ENCODE assay signal across 1 cellular context in the genomic region with DNA sequence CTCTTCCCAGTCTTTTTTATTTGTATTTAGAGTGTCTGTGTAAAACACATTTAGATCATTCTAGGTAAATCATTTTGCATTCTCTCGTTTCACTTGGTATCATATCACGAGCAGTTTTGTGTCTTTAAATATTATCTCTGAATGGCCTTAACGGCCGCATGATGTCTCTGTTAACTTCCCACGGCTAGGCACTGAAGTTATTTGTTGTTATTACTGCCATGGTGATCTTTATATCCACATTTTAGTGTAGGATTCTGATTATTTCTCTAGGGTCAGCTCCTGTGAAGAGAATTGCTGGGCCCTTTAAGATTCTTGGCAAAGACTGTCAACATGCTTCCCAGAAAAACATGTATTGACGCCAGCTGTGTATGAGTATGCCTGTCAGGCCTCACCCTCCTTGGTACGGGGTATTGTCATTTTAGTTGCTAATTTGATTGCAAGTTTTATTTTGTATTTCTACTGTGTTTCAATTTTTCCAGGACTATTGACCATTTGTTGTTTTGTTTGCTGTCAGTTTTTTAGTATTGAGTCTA.
TF ChIP-seq lines count a peak whose summit lies in the region.

No MANE protein-coding gene starts in this region.

TF ChIP-seq in SK-N-SH treated with all-trans-retinoic acid at 6 μM for 48 hours, 23 proteins besides CTCF, POLR2A, EP300 and RAD21 (continued from another document):
- TF ChIP-seq CREB5 (CRISPR knock-in tag; IDR thresholded peaks at IDR 0.05; ENCODE audit: low read depth) (no peak), POU6F1 (CRISPR knock-in tag; IDR thresholded peaks at IDR 0.05; ENCODE audit: borderline replicate concordance, low read depth) (no peak), BACH2 (CRISPR knock-in tag; IDR thresholded peaks at IDR 0.05; ENCODE audit: borderline replicate concordance) (no peak), SNAI2 (CRISPR knock-in tag; IDR thresholded peaks at IDR 0.05) (no peak), TOX (CRISPR knock-in tag; IDR thresholded peaks at IDR 0.05; ENCODE audit: borderline replicate concordance) (no peak), ZFP3 (CRISPR knock-in tag; IDR thresholded peaks at IDR 0.05) (no peak), ZNF565 (CRISPR knock-in tag; conservative IDR thresholded peaks at IDR 0.05; ENCODE audit: low read depth) (no peak), CSDC2 (CRISPR knock-in tag; IDR thresholded peaks at IDR 0.05) (no peak), ARNTL (CRISPR knock-in tag; IDR thresholded peaks at IDR 0.05; ENCODE audit: borderline replicate concordance, low read depth) (no peak), CSRNP3 (CRISPR knock-in tag; IDR thresholded peaks at IDR 0.05) (no peak), ESRRG (CRISPR knock-in tag; IDR thresholded peaks at IDR 0.05) (no peak), ZNF8 (CRISPR knock-in tag; IDR thresholded peaks at IDR 0.05) (no peak), ISL1 (CRISPR knock-in tag; IDR thresholded peaks at IDR 0.05) (no peak), ZC3H10 (CRISPR knock-in tag; IDR thresholded peaks at IDR 0.05) (no peak)
- TF ChIP-seq, protein P1, sequence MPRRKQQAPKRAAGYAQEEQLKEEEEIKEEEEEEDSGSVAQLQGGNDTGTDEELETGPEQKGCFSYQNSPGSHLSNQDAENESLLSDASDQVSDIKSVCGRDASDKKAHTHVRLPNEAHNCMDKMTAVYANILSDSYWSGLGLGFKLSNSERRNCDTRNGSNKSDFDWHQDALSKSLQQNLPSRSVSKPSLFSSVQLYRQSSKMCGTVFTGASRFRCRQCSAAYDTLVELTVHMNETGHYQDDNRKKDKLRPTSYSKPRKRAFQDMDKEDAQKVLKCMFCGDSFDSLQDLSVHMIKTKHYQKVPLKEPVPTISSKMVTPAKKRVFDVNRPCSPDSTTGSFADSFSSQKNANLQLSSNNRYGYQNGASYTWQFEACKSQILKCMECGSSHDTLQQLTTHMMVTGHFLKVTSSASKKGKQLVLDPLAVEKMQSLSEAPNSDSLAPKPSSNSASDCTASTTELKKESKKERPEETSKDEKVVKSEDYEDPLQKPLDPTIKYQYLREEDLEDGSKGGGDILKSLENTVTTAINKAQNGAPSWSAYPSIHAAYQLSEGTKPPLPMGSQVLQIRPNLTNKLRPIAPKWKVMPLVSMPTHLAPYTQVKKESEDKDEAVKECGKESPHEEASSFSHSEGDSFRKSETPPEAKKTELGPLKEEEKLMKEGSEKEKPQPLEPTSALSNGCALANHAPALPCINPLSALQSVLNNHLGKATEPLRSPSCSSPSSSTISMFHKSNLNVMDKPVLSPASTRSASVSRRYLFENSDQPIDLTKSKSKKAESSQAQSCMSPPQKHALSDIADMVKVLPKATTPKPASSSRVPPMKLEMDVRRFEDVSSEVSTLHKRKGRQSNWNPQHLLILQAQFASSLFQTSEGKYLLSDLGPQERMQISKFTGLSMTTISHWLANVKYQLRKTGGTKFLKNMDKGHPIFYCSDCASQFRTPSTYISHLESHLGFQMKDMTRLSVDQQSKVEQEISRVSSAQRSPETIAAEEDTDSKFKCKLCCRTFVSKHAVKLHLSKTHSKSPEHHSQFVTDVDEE (CRISPR knock-in tag; IDR thresholded peaks at IDR 0.05), result no peak
